10 cellular contexts compared by ENCODE assay signal in genomic region chr16:46687486-46687885, GRCh38. TPM values are rescaled to one million over a fixed set of nuclear protein-coding genes. Genes with fewer than 3 reads are reported as not detected.
DNase-seq lines count a peak whose midpoint lies in the region; ATAC-seq, FAIRE-seq and TF ChIP-seq lines count a peak whose summit lies in the region.
"Had no signal": no experiment of that assay in that cellular context is flagged by ENCODE, and none has a peak within 500 bp of the region (broad histone marks: within the 10 kb centered on the region; RNA-seq: fewer than 3 reads in every experiment).

No MANE protein-coding gene starts in this region.

- WGBS in HepG2 (ENCODE audit: low lambda C conversion rate) = 49% methylated on average over 9 of the region's 9 CpGs
- 73% methylated on average over 9 of the region's 9 CpGs for WGBS in right lobe of liver (ENCODE audit: insufficient coverage, low coverage, low lambda C conversion rate, missing lambda C conversion rate)
- 88% methylated on average over 9 of the region's 9 CpGs for WGBS in mesenchymal stem cell

- no peak for TF ChIP-seq EP300 in HepG2 (IDR thresholded peaks at IDR 0.05; ENCODE audit: low read depth in 2 of 2, low read length in 2 of 2)
- no peak for TF ChIP-seq EP300 in HepG2 (CRISPR knock-in tag; IDR thresholded peaks at IDR 0.05; ENCODE audit: borderline replicate concordance)

- no peak overlapping the region for H2AFZ ChIP-seq in HepG2 (ENCODE audit: low read length)
- no peak overlapping the region for H2AFZ ChIP-seq in mesenchymal stem cell (ENCODE audit: low read depth, low read length)

- TF ChIP-seq CTCF in HepG2 (CRISPR knock-in tag; IDR thresholded peaks at IDR 0.05) (no peak), right lobe of liver (IDR thresholded peaks at IDR 0.05) (no peak), brain microvascular endothelial cell (IDR thresholded peaks at IDR 0.05; ENCODE audit: low read depth, low read length, missing control alignments) (no peak)

- no peak for TF ChIP-seq POLR2A in HepG2 (IDR thresholded peaks at IDR 0.05; ENCODE audit: insufficient read depth in 1 of 2, low read depth in 2 of 2, low read length in 2 of 2)
- TF ChIP-seq POLR2A in right lobe of liver (IDR thresholded peaks at IDR 0.05) = no peak

- H3K27ac ChIP-seq in HepG2 (ENCODE audit: extremely low read length, insufficient read depth, low read length) (peak overlapping the region; percentile 6), right lobe of liver (no peak overlapping the region), brain microvascular endothelial cell (no peak overlapping the region), mesenchymal stem cell (ENCODE audit: low read length, poor library complexity, severe bottlenecking) (no peak overlapping the region), SJCRH30 (no peak overlapping the region)
- H3K27ac ChIP-seq in effector memory CD4-positive, alpha-beta T cell (ENCODE audit: insufficient read depth, low read length, poor library complexity, severe bottlenecking) = no peak overlapping the region

- no peak for ATAC-seq in HepG2
- ATAC-seq in right lobe of liver = no peak
- no peak for ATAC-seq in GM19463 (IDR thresholded peaks at IDR 0.05; ENCODE audit: unreplicated experiment)

- H3K4me1 ChIP-seq in HepG2 (ENCODE audit: insufficient read depth, low read length) (peaks cover 73% of the 10 kb centered on the region), right lobe of liver (peaks cover 0 to 22% (median 9%) of the 10 kb centered on the region in 4 donors), mesenchymal stem cell (ENCODE audit: control insufficient read depth, insufficient read depth, low read depth, low read length) (peaks cover 7% of the 10 kb centered on the region), SJCRH30 (peaks cover 8% of the 10 kb centered on the region)
- H3K4me1 ChIP-seq in effector memory CD4-positive, alpha-beta T cell (ENCODE audit: control insufficient read depth, insufficient read depth, low read length, poor library complexity, severe bottlenecking) = peaks cover 18% of the 10 kb centered on the region

- H3K9ac ChIP-seq in HepG2 (ENCODE audit: insufficient read depth, low read depth, low read length) = peak overlapping the region; percentile 87
- H3K9ac ChIP-seq in mesenchymal stem cell (ENCODE audit: low read length) = peak overlapping the region; percentile 98

- no peaks in the 10 kb centered on the region for H3K79me1 ChIP-seq in mesenchymal stem cell (replicated peaks; ENCODE audit: low read length, poor library complexity, severe bottlenecking)

- H4K91ac ChIP-seq in mesenchymal stem cell (ENCODE audit: low read length) = no peak overlapping the region

- no peak for TF ChIP-seq RAD21 in HepG2 (CRISPR knock-in tag; IDR thresholded peaks at IDR 0.05)

- DNase-seq in HepG2 (ENCODE audit: low spot score) = no peak
- no peak for DNase-seq in right lobe of liver
- no peak for DNase-seq in brain microvascular endothelial cell
- no peak for DNase-seq in mesenchymal stem cell
- DNase-seq in SJCRH30 = no peak
- no peak for DNase-seq in effector memory CD4-positive, alpha-beta T cell
- no peak for DNase-seq in OCI-M2 (lab: John Stamatoyannopoulos, UW; ENCODE audit: unreplicated experiment)
- DNase-seq: activated CD4-positive, alpha-beta memory T cell treated with anti-CD3 and anti-CD28 coated beads, Interleukin-2, amount 10 ng/mL, durations not matched to agents 7 days and 5 days; NCI-H524 treated with DMSO at 0.1 percent for 48 hours had no signal

- H3K36me3 ChIP-seq in HepG2 (replicated peaks in 1 of 2; ENCODE audit: control insufficient read depth in 1 of 2, insufficient read depth in 2 of 2, low read length in 2 of 2) (no peaks in the 10 kb centered on the region), right lobe of liver (no peaks in the 10 kb centered on the region), brain microvascular endothelial cell (replicated peaks) (no peaks in the 10 kb centered on the region), mesenchymal stem cell (ENCODE audit: control insufficient read depth in 1 of 2, insufficient read depth in 2 of 2, low read depth in 1 of 2, low read length in 2 of 2) (peaks cover 0 to 3% of the 10 kb centered on the region in 2 experiments), SJCRH30 (peaks cover 15% of the 10 kb centered on the region)
- H3K36me3 ChIP-seq in effector memory CD4-positive, alpha-beta T cell (ENCODE audit: control insufficient read depth, insufficient read depth, low read length) = no peaks in the 10 kb centered on the region

- H3K4me2 ChIP-seq in HepG2 (ENCODE audit: low read depth, low read length) (peak overlapping the region; percentile 86), mesenchymal stem cell (ENCODE audit: low read length, poor library complexity, severe bottlenecking) (peak overlapping the region; percentile 51)

- H4K20me1 ChIP-seq in HepG2 (ENCODE audit: insufficient read depth, low read length) = peaks cover 50% of the 10 kb centered on the region

- H3K14ac ChIP-seq in mesenchymal stem cell (ENCODE audit: low read length in 2 of 2) = no peak overlapping the region

- H3K4me3 ChIP-seq in HepG2 (replicated peaks in 1 of 3; ENCODE audit: insufficient read depth in 1 of 3, low read depth in 2 of 3, low read length in 3 of 3) (peak overlapping the region; percentile 85 to 96 (median 92)), right lobe of liver (peak overlapping the region in 1 of 3 donors; percentile 73), brain microvascular endothelial cell (ENCODE audit: low read depth, low read length) (peak overlapping the region; percentile 94), mesenchymal stem cell (ENCODE audit: insufficient read depth in 1 of 2, low read depth in 1 of 2, low read length in 2 of 2) (peak overlapping the region in 1 of 2 experiments; percentile 85), SJCRH30 (no peak overlapping the region)
- H3K4me3 ChIP-seq in effector memory CD4-positive, alpha-beta T cell (ENCODE audit: insufficient read depth, low read depth, low read length, poor library complexity, severe bottlenecking) = no peak overlapping the region

- POLR2A ChIA-PET in HepG2 (lab: Yijun Ruan, JAX) = no interaction called here

- CTCF ChIA-PET in HepG2 (lab: Yijun Ruan, JAX; ENCODE audit: low intra/inter-chr PET ratio, low total read pairs) = interaction anchor here (2.6 kb wide), 1 partner anchor 14 kb away, joined by 21 read pairs; no protein-coding TSS in a partner anchor

- H3K9me3 ChIP-seq in HepG2 (ENCODE audit: low read length) = no peaks in the 10 kb centered on the region
- no peaks in the 10 kb centered on the region for H3K9me3 ChIP-seq in right lobe of liver
- no peaks in the 10 kb centered on the region for H3K9me3 ChIP-seq in mesenchymal stem cell (ENCODE audit: control insufficient read depth, low read length)
- H3K9me3 ChIP-seq in SJCRH30 (replicated peaks) = no peaks in the 10 kb centered on the region
- no peaks in the 10 kb centered on the region for H3K9me3 ChIP-seq in effector memory CD4-positive, alpha-beta T cell (ENCODE audit: control insufficient read depth, low read length)

- H2BK120ac ChIP-seq in mesenchymal stem cell (ENCODE audit: low read depth, low read length) = no peak overlapping the region

- no peak for FAIRE-seq in HepG2 (lab: Jason Lieb, UNC)

- intact Hi-C loops in HepG2 (cut with micrococcal nuclease; ENCODE audit: unreplicated experiment) (loop anchor here (5.0 kb wide), 1 partner anchor 115 kb away; no protein-coding TSS in a partner anchor), right lobe of liver (cut with DNase I) (no loop called here)

- no peak overlapping the region for H2BK12ac ChIP-seq in mesenchymal stem cell (ENCODE audit: low read length in 2 of 2)

- in situ Hi-C loops in HepG2 (cut with HindIII; ENCODE audit: extremely low pct_ligation_motif_present, low pct_unique_long_range_greater_than_20kb) = loop anchor here (5.0 kb wide), 1 partner anchor 115 kb away; no protein-coding TSS in a partner anchor
- in situ Hi-C loops in brain microvascular endothelial cell (cut with HindIII; ENCODE audit: low pct_ligation_motif_present, low sequenced_read_pairs) = no loop called here

- no TSS peak for BruUV-seq in HepG2 (replicated peaks; lab: Mats Ljungman, UMichigan)

- no peak overlapping the region for H2BK5ac ChIP-seq in mesenchymal stem cell (ENCODE audit: low read depth, low read length, poor library complexity, severe bottlenecking)

- H4K8ac ChIP-seq in mesenchymal stem cell (ENCODE audit: low read length) = no peak overlapping the region

- no peak overlapping the region for H3K4ac ChIP-seq in mesenchymal stem cell (ENCODE audit: low read depth in 1 of 2, low read length in 2 of 2)

- H3K79me2 ChIP-seq in HepG2 (ENCODE audit: insufficient read depth, low read length) = peaks cover 85% of the 10 kb centered on the region

- H3K18ac ChIP-seq in mesenchymal stem cell (ENCODE audit: low read depth in 1 of 2, low read length in 2 of 2) = no peak overlapping the region

- no peak overlapping the region for H2AK5ac ChIP-seq in mesenchymal stem cell (ENCODE audit: low read length, severe bottlenecking)

- H3K27me3 ChIP-seq in HepG2 (ENCODE audit: control insufficient read depth in 1 of 2, insufficient read depth in 2 of 2, low read length in 2 of 2) = no peaks in the 10 kb centered on the region; a peak in 1 of 5 replicates
- no peaks in the 10 kb centered on the region for H3K27me3 ChIP-seq in right lobe of liver
- H3K27me3 ChIP-seq in brain microvascular endothelial cell (replicated peaks) = no peaks in the 10 kb centered on the region
- no peaks in the 10 kb centered on the region for H3K27me3 ChIP-seq in mesenchymal stem cell (ENCODE audit: control insufficient read depth in 1 of 2, insufficient read depth in 1 of 2, low read length in 2 of 2)
- H3K27me3 ChIP-seq in SJCRH30 = no peaks in the 10 kb centered on the region
- H3K27me3 ChIP-seq in effector memory CD4-positive, alpha-beta T cell (replicated peaks; ENCODE audit: control insufficient read depth, insufficient read depth, low read length, poor library complexity, severe bottlenecking) = no peaks in the 10 kb centered on the region

- no peak overlapping the region for H2BK15ac ChIP-seq in mesenchymal stem cell (ENCODE audit: low read depth, poor library complexity, severe bottlenecking)

- no peak overlapping the region for H3K23ac ChIP-seq in mesenchymal stem cell (ENCODE audit: low read length in 2 of 2)

RNA-seq across cellular contexts. Expression of gene VPS35, which starts 1.5 kb away (rescaled TPM):
- total RNA-seq in HepG2 (2016; rRNA removed; fragmentation: Illumina TruSeq; extraction: Trizol) = 136 and 197 TPM in 2 replicates
- 31.6 and 39.1 TPM in 2 replicates for total RNA-seq in HepG2 (2016; cell fraction: cytosol; rRNA removed; fragmentation: Illumina TruSeq; extraction: Trizol; ENCODE audit: low read depth)
- total RNA-seq in HepG2 (2016; cell fraction: insoluble cytoplasmic fraction; rRNA removed; fragmentation: Illumina TruSeq; extraction: Trizol) = 132 and 204 TPM in 2 replicates
- total RNA-seq in HepG2 (2016; cell fraction: membrane; rRNA removed; fragmentation: Illumina TruSeq; extraction: Trizol) = 40.5 and 42.9 TPM in 2 replicates
- 108 and 116 TPM in 2 replicates for total RNA-seq in HepG2 (2016; cell fraction: nucleus; rRNA removed; fragmentation: Illumina TruSeq; extraction: Trizol)
- 26.9 and 30.7 TPM in 2 replicates for polyA plus RNA-seq in HepG2 (2011; rRNA removed)
- polyA plus RNA-seq in HepG2 (2011; cell fraction: cytosol; rRNA removed) = 14.6 and 21.2 TPM in 2 replicates
- 12.1 and 14.6 TPM in 2 replicates for polyA plus RNA-seq in HepG2 (2011; cell fraction: nucleus; rRNA removed)
- 95.6 and 104 TPM in 2 replicates for polyA plus RNA-seq in HepG2 (2012)
- polyA plus RNA-seq in HepG2 (2016; cell fraction: cytosol; fragmentation: Illumina TruSeq; extraction: Trizol; ENCODE audit: low read depth) = 6.1 and 6.6 TPM in 2 replicates
- polyA plus RNA-seq in HepG2 (2016; cell fraction: insoluble cytoplasmic fraction; fragmentation: Illumina TruSeq; extraction: Trizol; ENCODE audit: low read depth) = 120 and 134 TPM in 2 replicates
- polyA plus RNA-seq in HepG2 (2016; cell fraction: membrane; fragmentation: Illumina TruSeq; extraction: Trizol; ENCODE audit: low read depth) = 14.1 and 15.6 TPM in 2 replicates
- 58.6 and 58.8 TPM in 2 replicates for polyA plus RNA-seq in HepG2 (2016; cell fraction: nucleus; fragmentation: Illumina TruSeq; extraction: Trizol; ENCODE audit: insufficient read depth, low read depth)
- 26.4 and 36.7 TPM in 2 replicates for polyA minus RNA-seq in HepG2 (2011; rRNA and poly(A)+ RNA removed; ENCODE audit: low replicate concordance)
- 52.8 and 77.3 TPM in 2 replicates for polyA minus RNA-seq in HepG2 (2011; cell fraction: cytosol; rRNA and poly(A)+ RNA removed)
- 140 and 161 TPM in 2 replicates for polyA minus RNA-seq in HepG2 (2011; cell fraction: nucleus; rRNA and poly(A)+ RNA removed)
- 10 to 100 TPM; 18.0 to 36.5 (median 28.9) TPM for total RNA-seq in right lobe of liver
- polyA plus RNA-seq in mesenchymal stem cell (2013, experiment 1 of 2) = 70.9 TPM
- polyA plus RNA-seq in mesenchymal stem cell (2013, experiment 2 of 2) = 73.2 TPM
- total RNA-seq in SJCRH30 (2014; rRNA removed; shearing (Covaris generic)) = 97.8 and 99.8 TPM in 2 replicates

RNA-seq across cellular contexts. Expression of gene ORC6, which starts 2.0 kb away (rescaled TPM):
- total RNA-seq in HepG2 (2016; rRNA removed; fragmentation: Illumina TruSeq; extraction: Trizol) = 57.3 and 69.8 TPM in 2 replicates
- total RNA-seq in HepG2 (2016; cell fraction: cytosol; rRNA removed; fragmentation: Illumina TruSeq; extraction: Trizol; ENCODE audit: low read depth) = 18.7 and 20.4 TPM in 2 replicates
- total RNA-seq in HepG2 (2016; cell fraction: insoluble cytoplasmic fraction; rRNA removed; fragmentation: Illumina TruSeq; extraction: Trizol) = 62.2 and 74.8 TPM in 2 replicates
- total RNA-seq in HepG2 (2016; cell fraction: membrane; rRNA removed; fragmentation: Illumina TruSeq; extraction: Trizol) = 36.9 and 38.7 TPM in 2 replicates
- total RNA-seq in HepG2 (2016; cell fraction: nucleus; rRNA removed; fragmentation: Illumina TruSeq; extraction: Trizol) = 60.3 and 79.3 TPM in 2 replicates
- polyA plus RNA-seq in HepG2 (2011; rRNA removed) = 22.9 and 34.2 TPM in 2 replicates
- polyA plus RNA-seq in HepG2 (2011; cell fraction: cytosol; rRNA removed) = 15.1 and 17.5 TPM in 2 replicates
- polyA plus RNA-seq in HepG2 (2011; cell fraction: nucleus; rRNA removed) = 19.4 and 21.6 TPM in 2 replicates
- 14.8 and 25.0 TPM in 2 replicates for polyA plus RNA-seq in HepG2 (2012)
- polyA plus RNA-seq in HepG2 (2016; cell fraction: cytosol; fragmentation: Illumina TruSeq; extraction: Trizol; ENCODE audit: low read depth) = 9.2 and 9.5 TPM in 2 replicates
- 52.3 and 58.4 TPM in 2 replicates for polyA plus RNA-seq in HepG2 (2016; cell fraction: insoluble cytoplasmic fraction; fragmentation: Illumina TruSeq; extraction: Trizol; ENCODE audit: low read depth)
- 16.8 and 18.0 TPM in 2 replicates for polyA plus RNA-seq in HepG2 (2016; cell fraction: membrane; fragmentation: Illumina TruSeq; extraction: Trizol; ENCODE audit: low read depth)
- polyA plus RNA-seq in HepG2 (2016; cell fraction: nucleus; fragmentation: Illumina TruSeq; extraction: Trizol; ENCODE audit: insufficient read depth, low read depth) = 173 and 174 TPM in 2 replicates
- 10.3 and 14.8 TPM in 2 replicates for polyA minus RNA-seq in HepG2 (2011; rRNA and poly(A)+ RNA removed; ENCODE audit: low replicate concordance)
- polyA minus RNA-seq in HepG2 (2011; cell fraction: cytosol; rRNA and poly(A)+ RNA removed) = 5.6 and 8.0 TPM in 2 replicates
- polyA minus RNA-seq in HepG2 (2011; cell fraction: nucleus; rRNA and poly(A)+ RNA removed) = 32.9 and 42.1 TPM in 2 replicates
- 1 to 10 TPM in 2 of 6 experiments, under 1 TPM in 4; 0.18 to 4.8 (median 0.76) TPM for total RNA-seq in right lobe of liver
- 7.2 TPM for polyA plus RNA-seq in mesenchymal stem cell (2013, experiment 1 of 2)
- polyA plus RNA-seq in mesenchymal stem cell (2013, experiment 2 of 2) = 8.0 TPM
- total RNA-seq in SJCRH30 (2014; rRNA removed; shearing (Covaris generic)) = 75.4 and 77.1 TPM in 2 replicates

Comparison
In these comparisons a context has a peak if more than half of its experiments do, and no peak if none do; other contexts are left out.
1. H3K4me3 ChIP-seq: peak in HepG2 (3 of 3) and brain microvascular endothelial cell (single experiment); none in SJCRH30 (single experiment) and effector memory CD4-positive, alpha-beta T cell (single experiment).